1 cellular context compared by ENCODE assay signal in genomic region chr4:39043058-39043696, GRCh38.
TF ChIP-seq lines count a peak whose summit lies in the region.

No MANE protein-coding gene starts in this region.

TF ChIP-seq in HepG2, 621 proteins besides CTCF, POLR2A, EP300 and RAD21 (continued from another document and continues in another):
- no peak for TF ChIP-seq ZNF142 (CRISPR knock-in tag; IDR thresholded peaks at IDR 0.05)
- TF ChIP-seq ZFP36 (IDR thresholded peaks at IDR 0.05; ENCODE audit: borderline replicate concordance, low read depth, low read length, partially characterized antibody), result no peak
- TF ChIP-seq ZNF121 (CRISPR knock-in tag; IDR thresholded peaks at IDR 0.05), result no peak
- TF ChIP-seq NFRKB (IDR thresholded peaks at IDR 0.05), result no peak
- TF ChIP-seq, protein P1, sequence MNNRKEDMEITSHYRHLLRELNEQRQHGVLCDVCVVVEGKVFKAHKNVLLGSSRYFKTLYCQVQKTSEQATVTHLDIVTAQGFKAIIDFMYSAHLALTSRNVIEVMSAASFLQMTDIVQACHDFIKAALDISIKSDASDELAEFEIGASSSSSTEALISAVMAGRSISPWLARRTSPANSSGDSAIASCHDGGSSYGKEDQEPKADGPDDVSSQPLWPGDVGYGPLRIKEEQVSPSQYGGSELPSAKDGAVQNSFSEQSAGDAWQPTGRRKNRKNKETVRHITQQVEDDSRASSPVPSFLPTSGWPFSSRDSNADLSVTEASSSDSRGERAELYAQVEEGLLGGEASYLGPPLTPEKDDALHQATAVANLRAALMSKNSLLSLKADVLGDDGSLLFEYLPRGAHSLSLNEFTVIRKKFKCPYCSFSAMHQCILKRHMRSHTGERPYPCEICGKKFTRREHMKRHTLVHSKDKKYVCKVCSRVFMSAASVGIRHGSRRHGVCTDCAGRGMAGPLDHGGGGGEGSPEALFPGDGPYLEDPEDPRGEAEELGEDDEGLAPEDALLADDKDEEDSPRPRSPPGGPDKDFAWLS (CRISPR knock-in tag; IDR thresholded peaks at IDR 0.05; ENCODE audit: borderline replicate concordance), result no peak
- TF ChIP-seq ZNF558 (CRISPR knock-in tag; IDR thresholded peaks at IDR 0.05; ENCODE audit: borderline replicate concordance), result no peak
- no peak; the same call in 1 of the 2 replicates for TF ChIP-seq SAFB2 (CRISPR knock-in tag; IDR thresholded peaks at IDR 0.05; ENCODE audit: borderline replicate concordance, low read depth)
- no peak for TF ChIP-seq EZH2 (conservative IDR thresholded peaks at IDR 0.05; ENCODE audit: low read depth, low read length)
- no peak for TF ChIP-seq RFXAP (CRISPR knock-in tag; IDR thresholded peaks at IDR 0.05; ENCODE audit: borderline replicate concordance)
- TF ChIP-seq ZFP37 (CRISPR knock-in tag; IDR thresholded peaks at IDR 0.05; ENCODE audit: borderline replicate concordance), result no peak
- no peak for TF ChIP-seq CREB3 (CRISPR knock-in tag; IDR thresholded peaks at IDR 0.05)
- TF ChIP-seq, protein P2, sequence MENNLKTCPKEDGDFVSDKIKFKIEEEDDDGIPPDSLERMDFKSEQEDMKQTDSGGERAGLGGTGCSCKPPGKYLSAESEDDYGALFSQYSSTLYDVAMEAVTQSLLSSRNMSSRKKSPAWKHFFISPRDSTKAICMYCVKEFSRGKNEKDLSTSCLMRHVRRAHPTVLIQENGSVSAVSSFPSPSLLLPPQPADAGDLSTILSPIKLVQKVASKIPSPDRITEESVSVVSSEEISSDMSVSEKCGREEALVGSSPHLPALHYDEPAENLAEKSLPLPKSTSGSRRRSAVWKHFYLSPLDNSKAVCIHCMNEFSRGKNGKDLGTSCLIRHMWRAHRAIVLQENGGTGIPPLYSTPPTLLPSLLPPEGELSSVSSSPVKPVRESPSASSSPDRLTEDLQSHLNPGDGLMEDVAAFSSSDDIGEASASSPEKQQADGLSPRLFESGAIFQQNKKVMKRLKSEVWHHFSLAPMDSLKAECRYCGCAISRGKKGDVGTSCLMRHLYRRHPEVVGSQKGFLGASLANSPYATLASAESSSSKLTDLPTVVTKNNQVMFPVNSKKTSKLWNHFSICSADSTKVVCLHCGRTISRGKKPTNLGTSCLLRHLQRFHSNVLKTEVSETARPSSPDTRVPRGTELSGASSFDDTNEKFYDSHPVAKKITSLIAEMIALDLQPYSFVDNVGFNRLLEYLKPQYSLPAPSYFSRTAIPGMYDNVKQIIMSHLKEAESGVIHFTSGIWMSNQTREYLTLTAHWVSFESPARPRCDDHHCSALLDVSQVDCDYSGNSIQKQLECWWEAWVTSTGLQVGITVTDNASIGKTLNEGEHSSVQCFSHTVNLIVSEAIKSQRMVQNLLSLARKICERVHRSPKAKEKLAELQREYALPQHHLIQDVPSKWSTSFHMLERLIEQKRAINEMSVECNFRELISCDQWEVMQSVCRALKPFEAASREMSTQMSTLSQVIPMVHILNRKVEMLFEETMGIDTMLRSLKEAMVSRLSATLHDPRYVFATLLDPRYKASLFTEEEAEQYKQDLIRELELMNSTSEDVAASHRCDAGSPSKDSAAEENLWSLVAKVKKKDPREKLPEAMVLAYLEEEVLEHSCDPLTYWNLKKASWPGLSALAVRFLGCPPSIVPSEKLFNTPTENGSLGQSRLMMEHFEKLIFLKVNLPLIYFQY (CRISPR knock-in tag; IDR thresholded peaks at IDR 0.05; ENCODE audit: borderline replicate concordance), result no peak
- no peak for TF ChIP-seq REL (CRISPR knock-in tag; conservative IDR thresholded peaks at IDR 0.05)
- TF ChIP-seq ATF5 (CRISPR knock-in tag; IDR thresholded peaks at IDR 0.05; ENCODE audit: low read depth), result no peak
- no peak for TF ChIP-seq ZFP91 (CRISPR knock-in tag; IDR thresholded peaks at IDR 0.05; ENCODE audit: borderline replicate concordance)
- no peak for TF ChIP-seq SRSF9 (IDR thresholded peaks at IDR 0.05; ENCODE audit: borderline replicate concordance, insufficient read depth, low read depth, low read length, poor library complexity, severe bottlenecking)
- TF ChIP-seq ZSCAN21 (CRISPR knock-in tag; IDR thresholded peaks at IDR 0.05; ENCODE audit: borderline replicate concordance), result no peak
- TF ChIP-seq, protein P3, sequence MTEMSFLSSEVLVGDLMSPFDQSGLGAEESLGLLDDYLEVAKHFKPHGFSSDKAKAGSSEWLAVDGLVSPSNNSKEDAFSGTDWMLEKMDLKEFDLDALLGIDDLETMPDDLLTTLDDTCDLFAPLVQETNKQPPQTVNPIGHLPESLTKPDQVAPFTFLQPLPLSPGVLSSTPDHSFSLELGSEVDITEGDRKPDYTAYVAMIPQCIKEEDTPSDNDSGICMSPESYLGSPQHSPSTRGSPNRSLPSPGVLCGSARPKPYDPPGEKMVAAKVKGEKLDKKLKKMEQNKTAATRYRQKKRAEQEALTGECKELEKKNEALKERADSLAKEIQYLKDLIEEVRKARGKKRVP (CRISPR knock-in tag; IDR thresholded peaks at IDR 0.05), result no peak
- TF ChIP-seq PATZ1 (CRISPR knock-in tag; IDR thresholded peaks at IDR 0.05), result 0 out of 2 replicates have a peak, but pooled peaks have one; percentile 10
- TF ChIP-seq ZNF34 (CRISPR knock-in tag; IDR thresholded peaks at IDR 0.05; ENCODE audit: borderline replicate concordance), result no peak
- no peak for TF ChIP-seq ZNF44 (CRISPR knock-in tag; IDR thresholded peaks at IDR 0.05)
- no peak for TF ChIP-seq ZNF136 (CRISPR knock-in tag; IDR thresholded peaks at IDR 0.05; ENCODE audit: low read depth)
- TF ChIP-seq ZNF556 (CRISPR knock-in tag; IDR thresholded peaks at IDR 0.05; ENCODE audit: borderline replicate concordance), result no peak
- no peak for TF ChIP-seq STAG1 (CRISPR knock-in tag; IDR thresholded peaks at IDR 0.05)
- no peak for TF ChIP-seq FIP1L1 (IDR thresholded peaks at IDR 0.05; ENCODE audit: borderline replicate concordance, insufficient read depth, low read depth, low read length)
- TF ChIP-seq, protein P4, sequence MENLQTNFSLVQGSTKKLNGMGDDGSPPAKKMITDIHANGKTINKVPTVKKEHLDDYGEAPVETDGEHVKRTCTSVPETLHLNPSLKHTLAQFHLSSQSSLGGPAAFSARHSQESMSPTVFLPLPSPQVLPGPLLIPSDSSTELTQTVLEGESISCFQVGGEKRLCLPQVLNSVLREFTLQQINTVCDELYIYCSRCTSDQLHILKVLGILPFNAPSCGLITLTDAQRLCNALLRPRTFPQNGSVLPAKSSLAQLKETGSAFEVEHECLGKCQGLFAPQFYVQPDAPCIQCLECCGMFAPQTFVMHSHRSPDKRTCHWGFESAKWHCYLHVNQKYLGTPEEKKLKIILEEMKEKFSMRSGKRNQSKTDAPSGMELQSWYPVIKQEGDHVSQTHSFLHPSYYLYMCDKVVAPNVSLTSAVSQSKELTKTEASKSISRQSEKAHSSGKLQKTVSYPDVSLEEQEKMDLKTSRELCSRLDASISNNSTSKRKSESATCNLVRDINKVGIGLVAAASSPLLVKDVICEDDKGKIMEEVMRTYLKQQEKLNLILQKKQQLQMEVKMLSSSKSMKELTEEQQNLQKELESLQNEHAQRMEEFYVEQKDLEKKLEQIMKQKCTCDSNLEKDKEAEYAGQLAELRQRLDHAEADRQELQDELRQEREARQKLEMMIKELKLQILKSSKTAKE (CRISPR knock-in tag; IDR thresholded peaks at IDR 0.05; ENCODE audit: borderline replicate concordance), result no peak
- no peak for TF ChIP-seq HCFC1 (IDR thresholded peaks at IDR 0.05; ENCODE audit: low read depth, low read length)
- TF ChIP-seq, protein P5, sequence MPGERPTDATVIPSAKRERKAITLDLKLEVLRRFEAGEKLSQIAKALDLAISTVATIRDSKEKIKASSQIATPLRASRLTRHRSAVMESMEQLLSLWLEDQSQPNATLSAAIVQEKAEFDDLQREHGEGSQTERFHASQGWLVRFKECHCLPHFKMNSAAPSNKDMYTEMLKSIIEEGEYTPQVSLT (CRISPR knock-in tag; IDR thresholded peaks at IDR 0.05; ENCODE audit: borderline replicate concordance, low read depth), result no peak
- no peak for TF ChIP-seq ZSCAN12 (CRISPR knock-in tag; IDR thresholded peaks at IDR 0.05)
- TF ChIP-seq ZBTB20 (CRISPR knock-in tag; IDR thresholded peaks at IDR 0.05; ENCODE audit: borderline replicate concordance, low read depth), result 0 out of 2 replicates have a peak, but pooled peaks have one; percentile 48
- TF ChIP-seq ZNF430 (CRISPR knock-in tag; IDR thresholded peaks at IDR 0.05), result peak; percentile 65; the same call in 1 of the 2 replicates
- no peak for TF ChIP-seq TCF7L2 (IDR thresholded peaks at IDR 0.05; ENCODE audit: low read depth, low read length)
- no peak for TF ChIP-seq POLR2AphosphoS5 (IDR thresholded peaks at IDR 0.05; ENCODE audit: low read depth, low read length)
- TF ChIP-seq SIX4 (CRISPR knock-in tag; IDR thresholded peaks at IDR 0.05), result no peak
- no peak for TF ChIP-seq JDP2 (CRISPR knock-in tag; IDR thresholded peaks at IDR 0.05; ENCODE audit: borderline replicate concordance)
- TF ChIP-seq ZNF530 (CRISPR knock-in tag; IDR thresholded peaks at IDR 0.05; ENCODE audit: low read depth), result no peak
- TF ChIP-seq KDM1A (CRISPR knock-in tag; IDR thresholded peaks at IDR 0.05), result no peak
- TF ChIP-seq SETDB1 (CRISPR knock-in tag; IDR thresholded peaks at IDR 0.05; ENCODE audit: borderline replicate concordance), result no peak
- no peak for TF ChIP-seq RFX5 (IDR thresholded peaks at IDR 0.05; ENCODE audit: low read depth, low read length)
